Comparison of ENCODE assay signal across 2 cellular contexts in genomic region chr12:101277443-101277842, GRCh38.
TF ChIP-seq lines count a peak whose summit lies in the region.

No MANE protein-coding gene starts in this region.

TF ChIP-seq in HepG2, 621 proteins besides CTCF, POLR2A, EP300 and RAD21:
- peak; percentile 57; the same call in 1 of the 2 replicates for TF ChIP-seq CEBPB (IDR thresholded peaks at IDR 0.05; ENCODE audit: borderline replicate concordance, low read depth, low read length)
- TF ChIP-seq HMG20B (CRISPR knock-in tag; conservative IDR thresholded peaks at IDR 0.05) = no peak

TF ChIP-seq in H1, 55 proteins besides CTCF, POLR2A, EP300 and RAD21:
- no peak for TF ChIP-seq ATF3 (IDR thresholded peaks at IDR 0.05; ENCODE audit: insufficient read depth, low read depth, low read length)
- peak; percentile 16; the same call in 1 of the 2 replicates for TF ChIP-seq CEBPB (IDR thresholded peaks at IDR 0.05; ENCODE audit: low read depth, low read length)
TF ChIP-seq in H1: peak in this region for 1.
